In genomic region chr2:106477647-106478046, GRCh38 we compare ENCODE assay signal across 13 cellular contexts. TPM values are rescaled to one million over a fixed set of nuclear protein-coding genes. Genes with fewer than 3 reads are reported as not detected.
A peak's percentile ranks its signal among the peaks of the same experiment; 100 is the strongest.
DNase-seq lines count a peak whose midpoint lies in the region; ATAC-seq, FAIRE-seq and TF ChIP-seq lines count a peak whose summit lies in the region.
"Not testable (repeated sequence)": the region's sequence is repeated elsewhere in the genome, so short reads cannot be mapped to it uniquely, and the experiment has no call there.
"Had no signal": no experiment of that assay in that cellular context is flagged by ENCODE, and none has a peak within 500 bp of the region (broad histone marks: within the 10 kb centered on the region; RNA-seq: fewer than 3 reads in every experiment).

No MANE protein-coding gene starts in this region.

- not testable (repeated sequence) for H3K27ac ChIP-seq in small intestine (ENCODE audit: low read depth in 1 of 2, low read length in 1 of 2)

- not testable (repeated sequence) for H3K9me3 ChIP-seq in small intestine (ENCODE audit: control insufficient read depth, low read depth)

- POLR2A ChIA-PET in activated CD8-positive, alpha-beta T cell treated with anti-CD3 and anti-CD28 coated beads for 36 hours (lab: Charles Lee) = not testable (repeated sequence)

- intact Hi-C loops in activated CD8-positive, alpha-beta T cell treated with anti-CD3 and anti-CD28 coated beads for 36 hours (cut with micrococcal nuclease) = loop anchor here (5.0 kb wide), 1 partner anchor 280 kb away; no protein-coding TSS in a partner anchor

- H3K4me1 Mint-ChIP-seq in activated CD8-positive, alpha-beta T cell treated with anti-CD3 and anti-CD28 coated beads for 36 hours (ENCODE audit: low read depth); activated T-helper 17 cell treated with anti-CD3 and anti-CD28 coated beads, Interleukin-2, amount 50 U/mL, for 72 hours; activated naive CD8-positive, alpha-beta T cell treated with anti-CD3 and anti-CD28 coated beads, Interleukin-2, amount 50 U/mL, for 24 hours: not testable (repeated sequence)

- H3K9me3 Mint-ChIP-seq in activated CD8-positive, alpha-beta T cell treated with anti-CD3 and anti-CD28 coated beads for 36 hours; activated T-helper 17 cell treated with anti-CD3 and anti-CD28 coated beads, Interleukin-2, amount 50 U/mL, for 72 hours; activated naive CD8-positive, alpha-beta T cell treated with anti-CD3 and anti-CD28 coated beads, Interleukin-2, amount 50 U/mL, for 24 hours: not testable (repeated sequence)

- H3K4me3 ChIP-seq in small intestine (ENCODE audit: low read depth in 1 of 2, low read length in 2 of 2) = not testable (repeated sequence)

- not testable (repeated sequence) for TF ChIP-seq CTCF in activated CD8-positive, alpha-beta T cell treated with anti-CD3 and anti-CD28 coated beads for 36 hours (IDR thresholded peaks at IDR 0.05)

- ATAC-seq in activated CD8-positive, alpha-beta T cell treated with anti-CD3 and anti-CD28 coated beads for 36 hours = peak; percentile 74
- peak; percentile 52 for ATAC-seq in activated T-helper 17 cell treated with anti-CD3 and anti-CD28 coated beads, Interleukin-2, amount 50 U/mL, for 72 hours (replicated peaks)
- ATAC-seq in activated naive CD8-positive, alpha-beta T cell treated with anti-CD3 and anti-CD28 coated beads, Interleukin-2, amount 50 U/mL, for 24 hours = peak; percentile 96
- ATAC-seq in stimulated activated naive CD8-positive, alpha-beta T cell treated with anti-CD3 and anti-CD28 coated beads, Interleukin-15, Interleukin-2, amounts not matched to agents 100 U/mL and 50 U/mL, for 24 hours = peak; percentile 80

- DNase-seq in activated CD8-positive, alpha-beta T cell treated with anti-CD3 and anti-CD28 coated beads for 36 hours; activated naive CD8-positive, alpha-beta T cell treated with anti-CD3 and anti-CD28 coated beads, Interleukin-2, amount 50 U/mL, for 24 hours; small intestine; stimulated activated naive CD8-positive, alpha-beta T cell treated with anti-CD3 and anti-CD28 coated beads, Interleukin-15, Interleukin-2, amounts not matched to agents 100 U/mL and 50 U/mL, for 24 hours: not testable (repeated sequence)

- CTCF ChIA-PET in activated CD8-positive, alpha-beta T cell treated with anti-CD3 and anti-CD28 coated beads for 36 hours (lab: Charles Lee) = not testable (repeated sequence)

- not testable (repeated sequence) for H3K4me1 ChIP-seq in small intestine (ENCODE audit: control insufficient read depth in 2 of 2, insufficient read depth in 1 of 2, low read depth in 1 of 2, low read length in 1 of 2)

- H3K27me3 ChIP-seq in small intestine (ENCODE audit: control insufficient read depth in 2 of 2, insufficient read depth in 2 of 2, low read length in 2 of 2) = not testable (repeated sequence)

- WGBS in small intestine, 3 donors = 68 to 83% (median 73%) methylated on average over 1 of the region's 4 CpGs

- H3K27ac Mint-ChIP-seq in activated CD8-positive, alpha-beta T cell treated with anti-CD3 and anti-CD28 coated beads for 36 hours; activated T-helper 17 cell treated with anti-CD3 and anti-CD28 coated beads, Interleukin-2, amount 50 U/mL, for 72 hours; activated naive CD8-positive, alpha-beta T cell treated with anti-CD3 and anti-CD28 coated beads, Interleukin-2, amount 50 U/mL, for 24 hours: not testable (repeated sequence)

- H3K36me3 ChIP-seq in small intestine (ENCODE audit: control insufficient read depth in 2 of 2, insufficient read depth in 2 of 2, low read length in 2 of 2) = not testable (repeated sequence)

- not testable (repeated sequence) for H3K27me3 Mint-ChIP-seq in activated CD8-positive, alpha-beta T cell treated with anti-CD3 and anti-CD28 coated beads for 36 hours; activated T-helper 17 cell treated with anti-CD3 and anti-CD28 coated beads, Interleukin-2, amount 50 U/mL, for 72 hours; activated naive CD8-positive, alpha-beta T cell treated with anti-CD3 and anti-CD28 coated beads, Interleukin-2, amount 50 U/mL, for 24 hours

- peak; percentile 19 for FAIRE-seq in small intestine (lab: Jason Lieb, UNC)

- H3K4me3 Mint-ChIP-seq in activated CD8-positive, alpha-beta T cell treated with anti-CD3 and anti-CD28 coated beads for 36 hours; activated T-helper 17 cell treated with anti-CD3 and anti-CD28 coated beads, Interleukin-2, amount 50 U/mL, for 72 hours; activated naive CD8-positive, alpha-beta T cell treated with anti-CD3 and anti-CD28 coated beads, Interleukin-2, amount 50 U/mL, for 24 hours: not testable (repeated sequence)

- H3K36me3 Mint-ChIP-seq in activated CD8-positive, alpha-beta T cell treated with anti-CD3 and anti-CD28 coated beads for 36 hours (ENCODE audit: low read depth); activated T-helper 17 cell treated with anti-CD3 and anti-CD28 coated beads, Interleukin-2, amount 50 U/mL, for 72 hours (ENCODE audit: low read depth); activated naive CD8-positive, alpha-beta T cell treated with anti-CD3 and anti-CD28 coated beads, Interleukin-2, amount 50 U/mL, for 24 hours (ENCODE audit: low read depth): not testable (repeated sequence)

RNA-seq across cellular contexts. Expression of gene RGPD3, which starts 9.4 kb away (rescaled TPM):
- total RNA-seq in activated CD8-positive, alpha-beta T cell treated with anti-CD3 and anti-CD28 coated beads for 36 hours = under 1 TPM; 0.20 to 0.34 TPM
- under 1 TPM; 0.26 to 0.35 TPM for total RNA-seq in activated T-helper 17 cell treated with anti-CD3 and anti-CD28 coated beads, Interleukin-2, amount 50 U/mL, for 72 hours
- polyA plus RNA-seq in small intestine = under 1 TPM in 2 of 3 donors, not detected in 1; under 0.01 to 0.13 TPM
- polyA plus RNA-seq: CD14-positive monocyte; CD4-positive, alpha-beta memory T cell had no signal

RNA-seq across cellular contexts. Expression of gene CD8B2, which starts 9.5 kb away (rescaled TPM):
- total RNA-seq in activated CD8-positive, alpha-beta T cell treated with anti-CD3 and anti-CD28 coated beads for 36 hours = 1 to 10 TPM; 3.9 to 4.5 TPM
- total RNA-seq in activated T-helper 17 cell treated with anti-CD3 and anti-CD28 coated beads, Interleukin-2, amount 50 U/mL, for 72 hours = under 1 TPM in 1 of 2 donors, not detected in 1; 0.15 TPM
- polyA plus RNA-seq in small intestine = under 1 TPM in 1 of 3 donors, not detected in 2; 0.45 TPM
- total RNA-seq: A673; CD4-positive, alpha-beta memory T cell; CD4-positive, CD25-positive, alpha-beta regulatory T cell; Daoy; G401; GM12878 had no signal
- polyA plus RNA-seq: AG04450; CD4-positive, alpha-beta memory T cell had no signal

Comparison
In these comparisons a context has a peak if more than half of its experiments do, and no peak if none do; other contexts are left out.
1. RNA of gene CD8B2, which starts 9.5 kb away (total RNA-seq): 3.9 to 4.5 TPM in activated CD8-positive, alpha-beta T cell treated with anti-CD3 and anti-CD28 coated beads for 36 hours; 0.15 TPM in activated T-helper 17 cell treated with anti-CD3 and anti-CD28 coated beads, Interleukin-2, amount 50 U/mL, for 72 hours; every median in the first group is over 4 times any median in the second.
2. Peak in every context shown above with its lines, with median percentiles within 50 percentile points of each other: ATAC-seq.